8 cellular contexts compared by ENCODE assay signal in genomic region chr11:9687736-9688494, GRCh38. TPM values are rescaled to one million over a fixed set of nuclear protein-coding genes. Genes with fewer than 3 reads are reported as not detected.
DNase-seq lines count a peak whose midpoint lies in the region; ATAC-seq and TF ChIP-seq lines count a peak whose summit lies in the region.

No MANE protein-coding gene starts in this region.

- no peak overlapping the region for H3K4me3 Mint-ChIP-seq in CD4-positive, alpha-beta memory T cell

- H2AFZ ChIP-seq in Karpas-422 (ENCODE audit: low read length), result no peak overlapping the region

- no peaks in the 10 kb centered on the region for H4K20me1 ChIP-seq in Karpas-422 (ENCODE audit: insufficient read depth, low read depth, low read length)

- H3K4me2 ChIP-seq in Karpas-422 (ENCODE audit: low read depth, low read length, poor library complexity, severe bottlenecking), result peak overlapping the region; percentile 81

- no peaks in the 10 kb centered on the region for H3K27me3 Mint-ChIP-seq in CD4-positive, alpha-beta memory T cell

- DNase-seq in Karpas-422, result no peak
- peak in 1 of 3 donors; percentile 62 for DNase-seq in right cardiac atrium
- no peak for DNase-seq in suprapubic skin (ENCODE audit: low spot score in 2 of 2)
- DNase-seq in stimulated activated CD4-positive, alpha-beta T cell treated with anti-CD3 and anti-CD28 coated beads, Interleukin-4, amount 100 ng/mL, for 24 hours, result no peak
- DNase-seq in NCI-H2196 (lab: John Stamatoyannopoulos, UW; ENCODE audit: unreplicated experiment), result no peak
- no peak for DNase-seq in CD4-positive, alpha-beta memory T cell

- H3K4me1 ChIP-seq in Karpas-422 (ENCODE audit: low read length) (peaks cover 97% of the 10 kb centered on the region), right cardiac atrium (ENCODE audit: control insufficient read depth, insufficient read depth, low read length) (peaks cover 7% of the 10 kb centered on the region), suprapubic skin (peaks cover 48% of the 10 kb centered on the region)
- H3K4me1 ChIP-seq in CD4-positive, alpha-beta memory T cell (ENCODE audit: insufficient read depth, low read length), result no peaks in the 10 kb centered on the region

- H3K27ac Mint-ChIP-seq in CD4-positive, alpha-beta memory T cell, result no peak overlapping the region

- H3K9me3 Mint-ChIP-seq in CD4-positive, alpha-beta memory T cell, result no peaks in the 10 kb centered on the region

- 73 to 77% (median 76%) methylated on average over 2 of the region's 2 CpGs for WGBS in adipose tissue, 3 donors
- WGBS in right cardiac atrium, result 73% methylated on average over 2 of the region's 2 CpGs
- WGBS in suprapubic skin, result 90% methylated on average over 2 of the region's 2 CpGs

- H3K4me3 ChIP-seq in Karpas-422 (ENCODE audit: low read length) (peak overlapping the region; percentile 61), right cardiac atrium (ENCODE audit: low read length) (no peak overlapping the region), suprapubic skin (no peak overlapping the region)
- H3K4me3 ChIP-seq in CD4-positive, alpha-beta memory T cell (ENCODE audit: low read length in 2 of 2), result no peak overlapping the region

- H3K4me1 Mint-ChIP-seq in CD4-positive, alpha-beta memory T cell, result no peaks in the 10 kb centered on the region

- H3K9me2 ChIP-seq in Karpas-422 (replicated peaks; ENCODE audit: insufficient read depth, low read length), result no peaks in the 10 kb centered on the region

- H3K36me3 Mint-ChIP-seq in CD4-positive, alpha-beta memory T cell, result no peaks in the 10 kb centered on the region

- CTCF ChIA-PET in CD4-positive, alpha-beta memory T cell (lab: Charles Lee; ENCODE audit: partially characterized antibody), result no interaction called here

- peak overlapping the region; percentile 100 for H3K27ac ChIP-seq in Karpas-422 (ENCODE audit: low read length)
- peak overlapping the region; percentile 16 for H3K27ac ChIP-seq in adipose tissue (ENCODE audit: low read depth, low read length)
- peak overlapping the region; percentile 62 for H3K27ac ChIP-seq in right cardiac atrium (ENCODE audit: low read length)
- H3K27ac ChIP-seq in suprapubic skin, result peak overlapping the region; percentile 84
- H3K27ac ChIP-seq in CD4-positive, alpha-beta memory T cell (ENCODE audit: low read depth, low read length), result no peak overlapping the region

- TF ChIP-seq CTCF in suprapubic skin (IDR thresholded peaks at IDR 0.05), result no peak

- peaks cover 84% of the 10 kb centered on the region for H3K79me2 ChIP-seq in Karpas-422 (ENCODE audit: low read length)

- POLR2A ChIA-PET in CD4-positive, alpha-beta memory T cell (lab: Charles Lee; ENCODE audit: partially characterized antibody), result interaction anchor here (0.6 kb wide), 1 partner anchor 90 kb away, joined by 4 read pairs; no protein-coding TSS in a partner anchor

- TF ChIP-seq EP300 in suprapubic skin (IDR thresholded peaks at IDR 0.05), result no peak

- peak overlapping the region; percentile 71 for H3K9ac ChIP-seq in Karpas-422 (ENCODE audit: low read length)

- no peaks in the 10 kb centered on the region for H3K36me3 ChIP-seq in Karpas-422 (ENCODE audit: insufficient read depth, low read length)
- peaks cover 6% of the 10 kb centered on the region for H3K36me3 ChIP-seq in suprapubic skin
- H3K36me3 ChIP-seq in CD4-positive, alpha-beta memory T cell (ENCODE audit: insufficient read depth, low read length), result no peaks in the 10 kb centered on the region

- H3K9me3 ChIP-seq in Karpas-422 (ENCODE audit: low read length), result no peaks in the 10 kb centered on the region
- H3K9me3 ChIP-seq in right cardiac atrium (ENCODE audit: control insufficient read depth, low read length), result no peaks in the 10 kb centered on the region
- H3K9me3 ChIP-seq in suprapubic skin, result no peaks in the 10 kb centered on the region
- no peaks in the 10 kb centered on the region for H3K9me3 ChIP-seq in CD4-positive, alpha-beta memory T cell (ENCODE audit: control insufficient read depth in 1 of 2, low read length in 2 of 2)

- no peak for TF ChIP-seq POLR2A in suprapubic skin (IDR thresholded peaks at IDR 0.05)

- ATAC-seq in right cardiac atrium, result no peak
- ATAC-seq in GM18520 (IDR thresholded peaks at IDR 0.05; ENCODE audit: unreplicated experiment), result no peak

- intact Hi-C loops in right cardiac atrium (cut with DNase I), result no loop called here
- intact Hi-C loops in CD4-positive, alpha-beta memory T cell (cut with micrococcal nuclease), result no loop called here

- H3K27me3 ChIP-seq in Karpas-422 (ENCODE audit: low read length) (no peaks in the 10 kb centered on the region), right cardiac atrium (ENCODE audit: control insufficient read depth, insufficient read depth) (no peaks in the 10 kb centered on the region), suprapubic skin (no peaks in the 10 kb centered on the region)
- H3K27me3 ChIP-seq in CD4-positive, alpha-beta memory T cell (ENCODE audit: insufficient read depth, low read length), result no peaks in the 10 kb centered on the region

RNA-seq across cellular contexts. Expression of gene SWAP70, which starts 24.0 kb away (rescaled TPM):
- total RNA-seq in Karpas-422 (2014; rRNA removed; shearing (Covaris generic); ENCODE audit: low replicate concordance), result 77.0 and 82.4 TPM in 2 replicates
- polyA plus RNA-seq in adipose tissue (10 to 100 TPM in 2 of 3 donors, 1 to 10 TPM in 1; 6.0 to 32.6 (median 27.6) TPM), right cardiac atrium (10.4 TPM)
- total RNA-seq in right cardiac atrium (10 to 100 TPM; 19.0 to 30.1 (median 23.1) TPM), suprapubic skin (10 to 100 TPM; 27.6 to 64.9 (median 35.8) TPM)
- 1 to 10 TPM; 4.7 to 5.2 TPM for total RNA-seq in CD4-positive, alpha-beta memory T cell
- polyA plus RNA-seq in CD4-positive, alpha-beta memory T cell, result 1 to 10 TPM; 2.2 to 6.6 TPM
